Comparison of ENCODE assay signal across 8 cellular contexts in genomic region chr17:50707296-50708049, GRCh38. TPM values are rescaled to one million over a fixed set of nuclear protein-coding genes. Genes with fewer than 3 reads are reported as not detected.
A peak's percentile ranks its signal among the peaks of the same experiment; 100 is the strongest.
DNase-seq lines count a peak whose midpoint lies in the region; ATAC-seq, FAIRE-seq and TF ChIP-seq lines count a peak whose summit lies in the region.

ANKRD40 (minus strand) TSS chr17:50707914; CDS start chr17:50707654, 260 bp downstream.

- H3K4me1 ChIP-seq in breast epithelium (peaks cover 7 to 17% of the 10 kb centered on the region in 2 donors), small intestine (ENCODE audit: control insufficient read depth in 2 of 2, insufficient read depth in 1 of 2, low read depth in 1 of 2, low read length in 1 of 2) (peaks cover 0 to 3% of the 10 kb centered on the region in 2 donors)

- 0% methylated on average over 41 to 74 of the region's 74 CpGs for WGBS in small intestine, 3 donors

- intact Hi-C loops in breast epithelium (cut with DNase I; ENCODE audit: low total_unique reads): loop anchor here (2.0 kb wide), 1 partner anchor 73 kb away; the partner anchor contains the start of gene ABCC3

- TF ChIP-seq POLR2A in breast epithelium (IDR thresholded peaks at IDR 0.05): peak; percentile 30

- POLR2A ChIA-PET in AG04449 (lab: Yijun Ruan, JAX): interaction anchor here (0.8 to 2.7 kb wide), 6 partner anchors 12 to 158 kb away, joined by 3 to 13 read pairs (median 4); partner anchors contain the start of gene LUC7L3

- H3K9me3 ChIP-seq in WERI-Rb-1 (ENCODE audit: severe bottlenecking) (no peaks in the 10 kb centered on the region), breast epithelium (no peaks in the 10 kb centered on the region), small intestine (ENCODE audit: control insufficient read depth, low read depth) (no peaks in the 10 kb centered on the region)

- CTCF ChIA-PET in AG04449 (lab: Yijun Ruan, JAX): interaction anchor here (0.6 to 6.0 kb wide), 4 partner anchors 12 to 157 kb away, joined by 3 to 82 read pairs (median 14); no protein-coding TSS in a partner anchor

- no peak for FAIRE-seq in small intestine (lab: Jason Lieb, UNC)

- peak within 1 kb of the TSS; percentile 84 for H3K27ac ChIP-seq in WERI-Rb-1
- H3K27ac ChIP-seq in breast epithelium: peak within 1 kb of the TSS; percentile 92 to 98
- H3K27ac ChIP-seq in small intestine (ENCODE audit: low read depth in 1 of 2, low read length in 1 of 2): peak within 1 kb of the TSS; percentile 75 to 96

- ATAC-seq in GM18907 (IDR thresholded peaks at IDR 0.05; ENCODE audit: unreplicated experiment): peak; percentile 89
- ATAC-seq in HG03139 (IDR thresholded peaks at IDR 0.05; ENCODE audit: unreplicated experiment): peak; percentile 83

- DNase-seq in AG04449 (ENCODE audit: low read depth, low spot score) (peak; percentile 70), NCI-H2196 treated with DMSO at 0.1 percent for 48 hours (lab: John Stamatoyannopoulos, UW; ENCODE audit: unreplicated experiment) (peak; percentile 75), WERI-Rb-1 (peak; percentile 88), breast epithelium (ENCODE audit: low spot score in 2 of 2) (peak; percentile 86 to 90), iPS-NIHi7 (ENCODE audit: extremely low spot score) (peak; percentile 84), small intestine (peak; percentile 93)

- H3K4me3 ChIP-seq in AG04449 (ENCODE audit: low read depth, low read length) (peak within 1 kb of the TSS; percentile 88), WERI-Rb-1 (ENCODE audit: low read depth, low read length) (peak within 1 kb of the TSS; percentile 81), breast epithelium (peak within 1 kb of the TSS; percentile 60 to 75 (median 74)), small intestine (ENCODE audit: low read depth in 1 of 2, low read length in 2 of 2) (peak within 1 kb of the TSS; percentile 64 to 72)

- TF ChIP-seq CTCF in AG04449 (IDR thresholded peaks at IDR 0.05; ENCODE audit: insufficient read depth, low read length, missing control alignments) (no peak), WERI-Rb-1 (IDR thresholded peaks at IDR 0.05; ENCODE audit: low read depth, low read length) (no peak), breast epithelium (IDR thresholded peaks at IDR 0.05) (no peak)

- H3K36me3 ChIP-seq in WERI-Rb-1: peaks cover 32% of the 10 kb centered on the region
- H3K36me3 ChIP-seq in breast epithelium: no peaks in the 10 kb centered on the region
- peaks cover 0 to 3% of the 10 kb centered on the region in 2 donors for H3K36me3 ChIP-seq in small intestine (ENCODE audit: control insufficient read depth in 2 of 2, insufficient read depth in 2 of 2, low read length in 2 of 2)

- H3K27me3 ChIP-seq in WERI-Rb-1 (ENCODE audit: insufficient read depth, low read depth, severe bottlenecking): no peaks in the 10 kb centered on the region
- H3K27me3 ChIP-seq in breast epithelium: no peaks in the 10 kb centered on the region
- no peaks in the 10 kb centered on the region for H3K27me3 ChIP-seq in small intestine (ENCODE audit: control insufficient read depth in 2 of 2, insufficient read depth in 2 of 2, low read length in 2 of 2)

RNA-seq across cellular contexts. Expression of gene ANKRD40, which starts in this region (rescaled TPM):
- total RNA-seq in breast epithelium: 10 to 100 TPM; 36.7 to 68.6 (median 38.1) TPM
- polyA plus RNA-seq in small intestine: 10 to 100 TPM in 1 of 3 donors, 1 to 10 TPM in 2; 5.7 to 12.5 (median 6.7) TPM

Comparison
In these comparisons a context has a peak if more than half of its experiments do, and no peak if none do; other contexts are left out.
1. Peak in every context shown above with its lines: DNase-seq, ATAC-seq, H3K4me3 ChIP-seq and H3K27ac ChIP-seq.